ENCODE assay signal across 22 cellular contexts in genomic region chr5:579211-579610, GRCh38.
"Had no signal": no experiment of that assay in that cellular context is flagged by ENCODE, and none has a peak within 500 bp of the region (broad histone marks: within the 10 kb centered on the region; RNA-seq: fewer than 3 reads in every experiment).

No MANE protein-coding gene starts in this region.

- H3K27ac ChIP-seq: breast epithelium, epithelial cell of prostate, esophagus squamous epithelium, left lung, pancreas, psoas muscle, thoracic aorta had no signal

- H3K27me3 ChIP-seq: pancreas had no signal

- H3K4me3 ChIP-seq: breast epithelium, esophagus squamous epithelium, left lung, lung, pancreas, psoas muscle, smooth muscle cell, thoracic aorta had no signal

- H3K4me1 ChIP-seq: breast epithelium, esophagus squamous epithelium, left lung, pancreas, psoas muscle had no signal

- H3K36me3 ChIP-seq: breast epithelium, esophagus squamous epithelium, left lung, pancreas, thoracic aorta had no signal

- H3K9me3 ChIP-seq: psoas muscle had no signal

- ATAC-seq: activated naive CD8-positive, alpha-beta T cell treated with anti-CD3 and anti-CD28 coated beads, Interleukin-2, amount 50 U/mL, for 24 hours; left lung; pancreas; psoas muscle had no signal

- DNase-seq: activated CD4-positive, alpha-beta T cell treated with anti-CD3 and anti-CD28 coated beads for 4 hours; activated CD4-positive, alpha-beta T cell treated with anti-CD3 and anti-CD28 coated beads, Interleukin-2, amount 50 U/mL, for 4 hours; activated gamma-delta T cell treated with Interleukin-2 at 50 U/mL for 16 hours; activated naive CD8-positive, alpha-beta T cell treated with anti-CD3 and anti-CD28 coated beads, Interleukin-2, amount 50 U/mL, for 24 hours; activated T-cell treated with anti-CD3 and anti-CD28 coated beads, Interleukin-2, amount 50 U/mL, for 24 hours; amygdala; effector CD8-positive, alpha-beta T cell; esophagus squamous epithelium; foreskin melanocyte; left lung; naive B cell; nephron progenitor cell; psoas muscle; stimulated activated CD4-positive, alpha-beta T cell treated with anti-CD3 and anti-CD28 coated beads, Interleukin-1b, Interleukin-23, amount 100 ng/mL, for 48 hours; stimulated activated naive CD4-positive, alpha-beta T cell treated with Interleukin-2 at 50 U/mL for 16 hours; trophoblast cell had no signal

- H3K4me2 ChIP-seq: smooth muscle cell had no signal
